Comparison of ENCODE assay signal across 12 cellular contexts in the genomic region with DNA sequence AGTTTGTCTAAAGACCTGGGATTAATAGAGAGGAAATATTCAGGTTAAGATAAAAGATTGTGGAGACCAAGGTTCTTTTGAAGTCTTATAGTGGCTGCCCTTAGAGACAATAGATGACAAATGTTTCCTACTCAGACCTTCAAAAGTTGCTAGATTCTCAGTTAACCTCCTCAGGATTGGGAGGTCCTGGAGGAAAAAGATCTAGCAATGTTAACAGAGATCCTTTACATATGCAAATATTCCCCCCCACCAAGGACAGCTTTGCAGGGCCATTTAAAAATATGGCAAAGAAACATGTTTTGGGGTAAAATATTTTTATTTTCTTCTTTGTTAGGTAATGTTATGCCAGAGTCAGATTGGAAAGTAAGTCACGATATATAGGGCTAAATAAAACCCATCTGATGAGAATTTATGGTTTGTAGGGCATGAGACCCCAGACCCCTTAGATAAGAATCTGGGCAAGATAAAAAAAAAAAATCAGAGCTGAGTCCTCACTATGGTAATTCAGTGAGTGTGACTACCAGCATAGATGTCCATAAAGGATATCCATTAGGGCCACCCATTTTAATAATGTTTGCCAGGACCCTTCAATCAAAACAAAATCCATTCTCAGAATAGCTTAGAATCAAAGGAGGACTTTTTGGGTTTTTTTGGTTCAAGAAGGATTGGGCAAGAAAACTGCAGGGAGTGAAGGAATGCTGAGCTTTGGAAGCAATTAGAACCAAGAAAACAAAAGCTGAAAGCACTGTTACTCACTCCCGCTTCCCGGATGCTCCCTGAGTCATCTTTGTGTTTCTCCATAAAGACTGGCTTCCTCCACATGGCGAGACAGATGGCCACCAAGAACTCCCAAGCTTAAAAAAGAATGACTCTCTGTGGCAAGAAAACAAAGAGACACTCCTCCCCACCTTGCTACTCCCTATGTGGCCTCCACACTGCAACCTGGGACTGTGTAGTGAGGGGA. TPM values are rescaled to one million over a fixed set of nuclear protein-coding genes. Genes with fewer than 3 reads are reported as not detected.
A peak's percentile ranks its signal among the peaks of the same experiment; 100 is the strongest.
DNase-seq lines count a peak whose midpoint lies in the region; ATAC-seq, FAIRE-seq and TF ChIP-seq lines count a peak whose summit lies in the region.
"Had no signal": no experiment of that assay in that cellular context is flagged by ENCODE, and none has a peak within 500 bp of the region (broad histone marks: within the 10 kb centered on the region; RNA-seq: fewer than 3 reads in every experiment).

No MANE protein-coding gene starts in this region.

- no peaks in the 10 kb centered on the region for H3K9me1 ChIP-seq in endothelial cell of umbilical vein (replicated peaks; ENCODE audit: control insufficient read depth, extremely low read depth, insufficient read depth, low read length)

- TF ChIP-seq POLR2A in endothelial cell of umbilical vein (IDR thresholded peaks at IDR 0.05; ENCODE audit: low read depth, low read length) = no peak
- no peak for TF ChIP-seq POLR2A in Peyer's patch (IDR thresholded peaks at IDR 0.05)

- ATAC-seq in HG02571 (IDR thresholded peaks at IDR 0.05; ENCODE audit: unreplicated experiment) = no peak
- ATAC-seq: HepG2 had no signal

- DNase-seq in COLO829 (ENCODE audit: low spot score) (peak; percentile 40), NCI-H226 (peak; percentile 82), endothelial cell of umbilical vein (ENCODE audit: low read depth, low spot score) (peak; percentile 86), middle frontal gyrus (ENCODE audit: extremely low spot score, low spot score) (peak; percentile 47), GM10248 (ENCODE audit: extremely low spot score) (no peak), Peyer's patch (no peak), NCI-H1930 (lab: John Stamatoyannopoulos, UW) (no peak)
- DNase-seq: Caco-2, GOT3 had no signal

- peak overlapping the region; percentile 25 for H2AFZ ChIP-seq in endothelial cell of umbilical vein (ENCODE audit: low read depth, low read length)

- intact Hi-C loops in endothelial cell of umbilical vein (cut with micrococcal nuclease) = loop anchor here (1.0 to 10.0 kb wide), 3 partner anchors 15 to 841 kb away; a partner anchor contains a TSS

- TSS peak; percentile 83 for BruUV-seq in endothelial cell of umbilical vein (replicated peaks; lab: Mats Ljungman, UMichigan)

- peak; percentile 99 for FAIRE-seq in endothelial cell of umbilical vein (lab: Jason Lieb, UNC)
- FAIRE-seq: frontal cortex, HepG2 had no signal

- H3K27me3 ChIP-seq in endothelial cell of umbilical vein (ENCODE audit: control insufficient read depth in 2 of 2, insufficient read depth in 2 of 2, low read length in 2 of 2) = no peaks in the 10 kb centered on the region
- no peaks in the 10 kb centered on the region for H3K27me3 ChIP-seq in Peyer's patch

- H3K4me3 ChIP-seq in endothelial cell of umbilical vein (replicated peaks in 1 of 3; ENCODE audit: insufficient read depth in 1 of 3, low read depth in 1 of 3, low read length in 3 of 3) (no peak overlapping the region), Peyer's patch (no peak overlapping the region)

- no peaks in the 10 kb centered on the region for H3K79me2 ChIP-seq in endothelial cell of umbilical vein (ENCODE audit: control insufficient read depth, insufficient read depth, low read length)

- H3K36me3 ChIP-seq in endothelial cell of umbilical vein (ENCODE audit: control insufficient read depth in 2 of 2, extremely low read depth in 1 of 2, insufficient read depth in 2 of 2, low read length in 2 of 2) = no peaks in the 10 kb centered on the region
- H3K36me3 ChIP-seq in Peyer's patch = no peaks in the 10 kb centered on the region

- H3K4me1 ChIP-seq in endothelial cell of umbilical vein (ENCODE audit: control insufficient read depth, extremely low read depth, insufficient read depth, low read length) = peaks cover 16% of the 10 kb centered on the region
- no peaks in the 10 kb centered on the region for H3K4me1 ChIP-seq in Peyer's patch
- H3K4me1 ChIP-seq: Caco-2 had no signal

- H3K27ac ChIP-seq in endothelial cell of umbilical vein (ENCODE audit: insufficient read depth, low read depth, low read length) (peak overlapping the region; percentile 68), Peyer's patch (no peak overlapping the region)

- H3K9me3 ChIP-seq in endothelial cell of umbilical vein (replicated peaks; ENCODE audit: control insufficient read depth, insufficient read depth, low read length) (no peaks in the 10 kb centered on the region), Peyer's patch (no peaks in the 10 kb centered on the region)

- H3K4me2 ChIP-seq in endothelial cell of umbilical vein (ENCODE audit: insufficient read depth, low read length) = peak overlapping the region; percentile 72

- H4K20me1 ChIP-seq in endothelial cell of umbilical vein (replicated peaks; ENCODE audit: control insufficient read depth, extremely low read depth, insufficient read depth, low read length) = no peaks in the 10 kb centered on the region

- H3K9ac ChIP-seq in endothelial cell of umbilical vein (replicated peaks; ENCODE audit: extremely low read depth, insufficient read depth, low read length) = peak overlapping the region; percentile 17

- dilution Hi-C loops in endothelial cell of umbilical vein (cut with MboI; ENCODE audit: extremely low pct_ligation_motif_present, low sequenced_read_pairs) = no loop called here

- CTCF ChIA-PET in endothelial cell of umbilical vein (lab: Charles Lee) = interaction anchor here (0.6 to 1.9 kb wide), 12 partner anchors 9 to 840 kb away, joined by 3 to 15 read pairs (median 4); no protein-coding TSS in a partner anchor
- CTCF ChIA-PET in GM10248 (lab: Yijun Ruan, JAX) = interaction anchor here (0.9 to 3.5 kb wide), 4 partner anchors 9 to 243 kb away, joined by 3 to 16 read pairs (median 4); no protein-coding TSS in a partner anchor

- POLR2A ChIA-PET in endothelial cell of umbilical vein (lab: Charles Lee) (interaction anchor here (0.6 kb wide), 1 partner anchor 26 kb away, joined by 7 read pairs; no protein-coding TSS in a partner anchor), GM10248 (lab: Yijun Ruan, JAX) (no interaction called here)

- TF ChIP-seq CTCF in endothelial cell of umbilical vein (IDR thresholded peaks at IDR 0.05; ENCODE audit: extremely low read depth in 1 of 2, insufficient read depth in 1 of 2, low read depth in 1 of 2, low read length in 2 of 2) = no peak
- no peak for TF ChIP-seq CTCF in GM10248 (IDR thresholded peaks at IDR 0.05; ENCODE audit: control extremely low read depth, extremely low read depth, low read depth, missing control alignments)
- TF ChIP-seq CTCF in Peyer's patch (IDR thresholded peaks at IDR 0.05) = no peak

TF ChIP-seq in endothelial cell of umbilical vein, 7 proteins besides CTCF, POLR2A, EP300 and RAD21:
- TF ChIP-seq FOS (IDR thresholded peaks at IDR 0.05; ENCODE audit: borderline replicate concordance, insufficient read depth, low read length) (peak; percentile 97), POLR2AphosphoS5 (IDR thresholded peaks at IDR 0.05; ENCODE audit: insufficient read depth, low read depth, low read length) (peak; percentile 66), GATA2 (IDR thresholded peaks at IDR 0.05; ENCODE audit: insufficient read depth, insufficient read length, low read depth, low read length) (peak; percentile 63), MYC (IDR thresholded peaks at IDR 0.05; ENCODE audit: low read depth, low read length) (peak; percentile 53), JUN (IDR thresholded peaks at IDR 0.05; ENCODE audit: borderline replicate concordance, insufficient read depth, insufficient read length, low read depth) (peak; percentile 93), EZH2 (IDR thresholded peaks at IDR 0.05; ENCODE audit: borderline replicate concordance, low read depth, low read length, severe bottlenecking) (no peak)
- TF ChIP-seq, protein P1, sequence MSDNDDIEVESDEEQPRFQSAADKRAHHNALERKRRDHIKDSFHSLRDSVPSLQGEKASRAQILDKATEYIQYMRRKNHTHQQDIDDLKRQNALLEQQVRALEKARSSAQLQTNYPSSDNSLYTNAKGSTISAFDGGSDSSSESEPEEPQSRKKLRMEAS (IDR thresholded peaks at IDR 0.05; ENCODE audit: insufficient read depth, insufficient read length) = no peak

RNA-seq across cellular contexts. Expression of a gene that starts 28.2 kb away (rescaled TPM):
- total RNA-seq in endothelial cell of umbilical vein (not detected in 2 replicates), Peyer's patch (not detected)
- not detected in 2 replicates for polyA plus RNA-seq in endothelial cell of umbilical vein
- not detected in 2 replicates for polyA plus RNA-seq in endothelial cell of umbilical vein (2011; cell fraction: cytosol; rRNA removed)
- polyA plus RNA-seq in endothelial cell of umbilical vein (2011; cell fraction: nucleus; rRNA removed) = not detected in 2 replicates
- polyA plus RNA-seq in endothelial cell of umbilical vein (2012) = 0.53 TPM in 1 of 2 replicates, not detected in the other
- not detected in 2 replicates for polyA minus RNA-seq in endothelial cell of umbilical vein
- polyA minus RNA-seq in endothelial cell of umbilical vein (2011; cell fraction: cytosol; rRNA and poly(A)+ RNA removed) = not detected
- not detected in 2 replicates for polyA minus RNA-seq in endothelial cell of umbilical vein (2011; cell fraction: nucleus; rRNA and poly(A)+ RNA removed)
- total RNA-seq: Caco-2, frontal cortex, HepG2 had no signal
- polyA plus RNA-seq: HepG2 had no signal

RNA-seq across cellular contexts. Expression of a gene that starts 44.1 kb away (rescaled TPM):
- total RNA-seq in endothelial cell of umbilical vein = 4.0 and 5.4 TPM in 2 replicates
- 3.9 and 5.0 TPM in 2 replicates for polyA plus RNA-seq in endothelial cell of umbilical vein
- 1.7 and 3.0 TPM in 2 replicates for polyA plus RNA-seq in endothelial cell of umbilical vein (2011; cell fraction: cytosol; rRNA removed)
- 2.0 and 3.8 TPM in 2 replicates for polyA plus RNA-seq in endothelial cell of umbilical vein (2011; cell fraction: nucleus; rRNA removed)
- 1.9 and 5.9 TPM in 2 replicates for polyA plus RNA-seq in endothelial cell of umbilical vein (2012)
- polyA minus RNA-seq in endothelial cell of umbilical vein = 1.1 and 1.7 TPM in 2 replicates
- polyA minus RNA-seq in endothelial cell of umbilical vein (2011; cell fraction: cytosol; rRNA and poly(A)+ RNA removed) = not detected
- polyA minus RNA-seq in endothelial cell of umbilical vein (2011; cell fraction: nucleus; rRNA and poly(A)+ RNA removed) = 0.38 and 1.1 TPM in 2 replicates
- total RNA-seq in Peyer's patch = not detected
- total RNA-seq: HepG2 had no signal
- polyA plus RNA-seq: HepG2 had no signal

RNA-seq across cellular contexts. Expression of a gene that starts 45.7 kb away (rescaled TPM):
- total RNA-seq in endothelial cell of umbilical vein (not detected in 2 replicates), Peyer's patch (not detected)
- not detected in 2 replicates for polyA plus RNA-seq in endothelial cell of umbilical vein
- polyA plus RNA-seq in endothelial cell of umbilical vein (2011; cell fraction: cytosol; rRNA removed) = not detected in 2 replicates
- polyA plus RNA-seq in endothelial cell of umbilical vein (2011; cell fraction: nucleus; rRNA removed) = not detected in 2 replicates
- not detected in 2 replicates for polyA plus RNA-seq in endothelial cell of umbilical vein (2012)
- not detected in 2 replicates for polyA minus RNA-seq in endothelial cell of umbilical vein
- polyA minus RNA-seq in endothelial cell of umbilical vein (2011; cell fraction: cytosol; rRNA and poly(A)+ RNA removed) = not detected
- polyA minus RNA-seq in endothelial cell of umbilical vein (2011; cell fraction: nucleus; rRNA and poly(A)+ RNA removed) = not detected in 2 replicates
- total RNA-seq: Caco-2, frontal cortex, HepG2 had no signal
- polyA plus RNA-seq: HepG2 had no signal

Comparison
In these comparisons a context has a peak if more than half of its experiments do, and no peak if none do; other contexts are left out.
1. DNase-seq: peak in COLO829 (single experiment), NCI-H226 (single experiment), endothelial cell of umbilical vein (single experiment) and middle frontal gyrus (single experiment); none in GM10248 (single experiment), Peyer's patch (0 of 3) and NCI-H1930 (0 of 2).